11 cellular contexts compared by ENCODE assay signal in genomic region chr16:65975049-65975708, GRCh38.
DNase-seq lines count a peak whose midpoint lies in the region; ATAC-seq and TF ChIP-seq lines count a peak whose summit lies in the region.
"Had no signal": no experiment of that assay in that cellular context is flagged by ENCODE, and none has a peak within 500 bp of the region (broad histone marks: within the 10 kb centered on the region; RNA-seq: fewer than 3 reads in every experiment).

No MANE protein-coding gene starts in this region.

- H3K36me3 ChIP-seq in CD8-positive, alpha-beta T cell (ENCODE audit: insufficient read depth, low read length) = no peaks in the 10 kb centered on the region

- ATAC-seq in CD8-positive, alpha-beta T cell = no peak
- ATAC-seq in GM18498 (IDR thresholded peaks at IDR 0.05; ENCODE audit: unreplicated experiment) (no peak), HG02588 (IDR thresholded peaks at IDR 0.05; ENCODE audit: unreplicated experiment) (no peak)

- no peaks in the 10 kb centered on the region for H3K4me1 Mint-ChIP-seq in CD8-positive, alpha-beta T cell (ENCODE audit: low read depth)

- H3K4me3 ChIP-seq in HFF-Myc (replicated peaks; ENCODE audit: low read depth, low read length) (no peak overlapping the region), fibroblast of villous mesenchyme (ENCODE audit: low read depth, low read length) (no peak overlapping the region)
- no peak overlapping the region for H3K4me3 ChIP-seq in CD8-positive, alpha-beta T cell (ENCODE audit: low read depth, low read length)

- intact Hi-C loops in CD8-positive, alpha-beta T cell (cut with DNase I, micrococcal nuclease) = no loop called here

- TF ChIP-seq CTCF in HFF-Myc (IDR thresholded peaks at IDR 0.05; ENCODE audit: low read depth, low read length, missing control alignments) = no peak
- no peak for TF ChIP-seq CTCF in fibroblast of villous mesenchyme (IDR thresholded peaks at IDR 0.05; ENCODE audit: insufficient read depth, low read depth, low read length)
- no peak for TF ChIP-seq CTCF in CD8-positive, alpha-beta T cell (IDR thresholded peaks at IDR 0.05)

- no peak overlapping the region for H3K27ac Mint-ChIP-seq in CD8-positive, alpha-beta T cell

- no peak overlapping the region for H3K4me3 Mint-ChIP-seq in CD8-positive, alpha-beta T cell

- H3K27ac ChIP-seq in CD8-positive, alpha-beta T cell (ENCODE audit: low read depth, low read length) = no peak overlapping the region

- CTCF ChIA-PET in CD8-positive, alpha-beta T cell (lab: Charles Lee) = no interaction called here

- POLR2A ChIA-PET in CD8-positive, alpha-beta T cell (lab: Charles Lee) = no interaction called here

- no peaks in the 10 kb centered on the region for H3K27me3 Mint-ChIP-seq in CD8-positive, alpha-beta T cell (ENCODE audit: low read depth)

- DNase-seq in AG20443 (ENCODE audit: low spot score) (peak; percentile 38), HFF-Myc (ENCODE audit: extremely low read depth, low read depth) (peak; percentile 72), T1000 (lab: John Stamatoyannopoulos, UW) (peak; percentile 27), fibroblast of villous mesenchyme (ENCODE audit: low read depth) (peak; percentile 40), GOT3 (lab: John Stamatoyannopoulos, UW) (no peak)
- DNase-seq in CD8-positive, alpha-beta T cell = no peak
- DNase-seq: activated effector memory CD4-positive, alpha-beta T cell treated with Interleukin-2 at 50 U/mL for 16 hours; effector CD4-positive, alpha-beta T cell; NCI-H524 had no signal

- no peaks in the 10 kb centered on the region for H3K4me1 ChIP-seq in CD8-positive, alpha-beta T cell (ENCODE audit: insufficient read depth, low read length)

- peaks cover 4% of the 10 kb centered on the region for H3K9me3 Mint-ChIP-seq in CD8-positive, alpha-beta T cell

- H3K9me3 ChIP-seq in CD8-positive, alpha-beta T cell (ENCODE audit: low read length) = no peaks in the 10 kb centered on the region

- H3K27me3 ChIP-seq in CD8-positive, alpha-beta T cell (ENCODE audit: insufficient read depth, low read length) = no peaks in the 10 kb centered on the region

- no peaks in the 10 kb centered on the region for H3K36me3 Mint-ChIP-seq in CD8-positive, alpha-beta T cell

Comparison
In these comparisons a context has a peak if more than half of its experiments do, and no peak if none do; other contexts are left out.
1. DNase-seq: peak in AG20443 (single experiment), HFF-Myc (single experiment), T1000 (single experiment) and fibroblast of villous mesenchyme (single experiment); none in CD8-positive, alpha-beta T cell (0 of 7) and GOT3 (single experiment).